In the genomic region with DNA sequence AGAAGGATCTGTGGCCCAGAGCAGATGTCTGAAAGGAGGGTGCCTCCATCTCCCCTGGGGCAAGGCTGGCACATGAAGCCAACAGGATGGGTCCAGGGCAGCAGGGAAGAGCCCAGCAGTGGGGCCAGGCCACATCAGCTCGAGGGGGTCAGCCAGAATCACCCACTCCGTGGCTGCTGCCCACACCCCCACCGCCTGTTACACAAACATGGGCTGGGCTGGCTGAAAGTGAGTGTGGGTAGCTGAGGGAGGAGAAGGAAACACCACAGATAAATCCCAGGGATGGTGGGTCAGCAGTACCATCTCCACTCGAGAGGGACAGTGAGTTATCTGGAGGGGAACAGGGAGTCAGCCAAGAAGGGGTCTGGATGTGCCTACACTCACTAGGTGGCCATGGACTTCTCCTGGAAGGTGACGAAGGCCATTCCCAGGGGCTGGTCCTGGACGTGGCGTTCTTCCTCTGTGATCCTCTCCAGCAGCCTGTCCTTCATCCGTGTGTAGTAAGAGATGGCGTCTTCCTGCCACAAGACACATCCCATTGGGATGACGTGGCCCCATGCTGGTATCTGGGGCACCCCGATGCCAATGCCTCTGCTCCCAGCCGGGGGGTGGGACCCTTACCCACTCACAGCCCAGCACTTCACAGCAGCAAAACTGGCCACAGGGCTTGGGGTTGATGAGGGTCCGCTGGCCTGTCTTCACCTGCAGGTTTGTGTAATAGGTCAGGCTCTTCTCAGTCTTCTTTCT, we compare ENCODE assay signal across 22 cellular contexts. TPM values are rescaled to one million over a fixed set of nuclear protein-coding genes. Genes with fewer than 3 reads are reported as not detected.
"Had no signal": no experiment of that assay in that cellular context is flagged by ENCODE, and none has a peak within 500 bp of the region (broad histone marks: within the 10 kb centered on the region; RNA-seq: fewer than 3 reads in every experiment).

No MANE protein-coding gene starts in this region.

- H3K4me3 Mint-ChIP-seq: activated CD4-positive, alpha-beta T cell treated with anti-CD3 and anti-CD28 coated beads, Interleukin-2, amount 10 ng/mL, durations not matched to agents 7 days and 5 days; activated naive CD8-positive, alpha-beta T cell treated with anti-CD3 and anti-CD28 coated beads, Interleukin-2, amount 10 ng/mL, durations not matched to agents 7 days and 5 days; dendritic cell treated with granulocyte-macrophage colony-stimulating factor and Interleukin-4, amounts not matched to agents 40 ng/mL and 50 ng/mL, for 4 days; effector memory CD8-positive, alpha-beta T cell; mesothelial cell of epicardium had no signal

- FAIRE-seq: frontal cortex had no signal

- H3K4me3 ChIP-seq: lung, ovary, sigmoid colon, SJSA1 had no signal

- H3K36me3 ChIP-seq: ovary had no signal

- DNase-seq: activated CD4-positive, alpha-beta T cell treated with anti-CD3 and anti-CD28 coated beads, Interleukin-2, amount 10 ng/mL, durations not matched to agents 7 days and 5 days; activated naive CD8-positive, alpha-beta T cell treated with anti-CD3 and anti-CD28 coated beads, Interleukin-2, amount 10 ng/mL, durations not matched to agents 7 days and 5 days; activated T-cell treated with anti-CD3 and anti-CD28 coated beads for 4 hours; anterior cingulate cortex; cerebellar nuclear complex; effector memory CD8-positive, alpha-beta T cell; head of caudate nucleus; left cardiac atrium; ovary; sigmoid colon; stimulated activated CD4-positive, alpha-beta T cell treated with anti-CD3 and anti-CD28 coated beads, Interleukin-2, amount 100 ng/mL, for 24 hours; SW 1271; trophoblast cell had no signal

- H3K4me1 Mint-ChIP-seq: mesothelial cell of epicardium had no signal

- ATAC-seq: effector memory CD8-positive, alpha-beta T cell; left cardiac atrium had no signal

- H3K27me3 Mint-ChIP-seq: activated CD4-positive, alpha-beta T cell treated with anti-CD3 and anti-CD28 coated beads, Interleukin-2, amount 10 ng/mL, durations not matched to agents 7 days and 5 days; activated naive CD8-positive, alpha-beta T cell treated with anti-CD3 and anti-CD28 coated beads, Interleukin-2, amount 10 ng/mL, durations not matched to agents 7 days and 5 days; dendritic cell treated with granulocyte-macrophage colony-stimulating factor and Interleukin-4, amounts not matched to agents 40 ng/mL and 50 ng/mL, for 4 days; effector memory CD8-positive, alpha-beta T cell had no signal

- H3K27me3 ChIP-seq: ovary, sigmoid colon, SJSA1 had no signal

- H3K27ac ChIP-seq: epithelial cell of prostate, ovary, SJSA1 had no signal

- H3K27ac Mint-ChIP-seq: activated CD4-positive, alpha-beta T cell treated with anti-CD3 and anti-CD28 coated beads, Interleukin-2, amount 10 ng/mL, durations not matched to agents 7 days and 5 days; activated naive CD8-positive, alpha-beta T cell treated with anti-CD3 and anti-CD28 coated beads, Interleukin-2, amount 10 ng/mL, durations not matched to agents 7 days and 5 days; dendritic cell treated with granulocyte-macrophage colony-stimulating factor and Interleukin-4, amounts not matched to agents 40 ng/mL and 50 ng/mL, for 4 days; mesothelial cell of epicardium had no signal

- H3K9me3 ChIP-seq: ovary, sigmoid colon, SJSA1 had no signal

- H3K9me3 Mint-ChIP-seq: activated CD4-positive, alpha-beta T cell treated with anti-CD3 and anti-CD28 coated beads, Interleukin-2, amount 10 ng/mL, durations not matched to agents 7 days and 5 days; activated naive CD8-positive, alpha-beta T cell treated with anti-CD3 and anti-CD28 coated beads, Interleukin-2, amount 10 ng/mL, durations not matched to agents 7 days and 5 days; dendritic cell treated with granulocyte-macrophage colony-stimulating factor and Interleukin-4, amounts not matched to agents 40 ng/mL and 50 ng/mL, for 4 days; effector memory CD8-positive, alpha-beta T cell; mesothelial cell of epicardium had no signal

RNA-seq across cellular contexts. Expression of a gene that starts 20.2 kb away (rescaled TPM):
- polyA plus RNA-seq: neural cell had no signal

RNA-seq across cellular contexts. Expression of a gene that starts 26.9 kb away (rescaled TPM):
- total RNA-seq: activated CD4-positive, alpha-beta T cell treated with anti-CD3 and anti-CD28 coated beads, Interleukin-2, amount 10 ng/mL, durations not matched to agents 7 days and 5 days; fibroblast of lung; pulmonary artery endothelial cell; sigmoid colon; SJSA1 had no signal
- polyA plus RNA-seq: fibroblast of lung had no signal
